36 cellular contexts compared by ENCODE assay signal in genomic region chr2:196083601-196084000, GRCh38.
"Had no signal": no experiment of that assay in that cellular context is flagged by ENCODE, and none has a peak within 500 bp of the region (broad histone marks: within the 10 kb centered on the region; RNA-seq: fewer than 3 reads in every experiment).

No MANE protein-coding gene starts in this region.

- H3K36me3 ChIP-seq: MG63 had no signal

- H3K27me3 ChIP-seq: MG63 had no signal

- DNase-seq: MG63, MM.1S, MV-4-11, NCI-H1048, NCI-H1092, NCI-H1092 treated with DMSO at 0.1 percent for 48 hours, NCI-H1105, NCI-H1105 treated with DMSO at 0.1 percent for 48 hours, NCI-H1417, NCI-H1417 treated with DMSO at 0.1 percent for 48 hours, NCI-H1436, NCI-H1436 treated with DMSO at 0.1 percent for 48 hours, NCI-H146, NCI-H1694, NCI-H1694 treated with DMSO at 0.1 percent for 48 hours, NCI-H187, NCI-H187 treated with DMSO at 0.1 percent for 48 hours, NCI-H1930, NCI-H2029, NCI-H2029 treated with DMSO at 0.1 percent for 48 hours, NCI-H2081, NCI-H2081 treated with DMSO at 0.1 percent for 48 hours, NCI-H2171, NCI-H2171 treated with DMSO at 0.1 percent for 48 hours, NCI-H2227 treated with DMSO at 0.1 percent for 48 hours, NCI-H226, NCI-H345, NCI-H446, NCI-H446 treated with DMSO at 0.1 percent for 48 hours, NCI-H510A, NCI-H510A treated with DMSO at 0.1 percent for 48 hours, NCI-H524, NCI-H524 treated with DMSO at 0.1 percent for 48 hours, NCI-H526, NCI-H526 treated with DMSO at 0.1 percent for 48 hours, NCI-H69 had no signal

- H3K4me3 ChIP-seq: MG63 had no signal
